ENCODE assay signal across 1 cellular context in genomic region chr16:85461814-85462404, GRCh38.
TF ChIP-seq lines count a peak whose summit lies in the region.

No MANE protein-coding gene starts in this region.

TF ChIP-seq in HEK293, 187 proteins besides CTCF, POLR2A, EP300 and RAD21 (continued from another document and continues in another):
- TF ChIP-seq ZNF202 (tag by site-specific recombination; IDR thresholded peaks at IDR 0.05; ENCODE audit: borderline replicate concordance) (no peak), ZNF530 (tag by site-specific recombination; IDR thresholded peaks at IDR 0.05; ENCODE audit: low read depth) (no peak), ZNF174 (tag by site-specific recombination; IDR thresholded peaks at IDR 0.05) (no peak), ATF2 (tag by site-specific recombination; IDR thresholded peaks at IDR 0.05; ENCODE audit: low read depth) (no peak), ZSCAN30 (tag by site-specific recombination; IDR thresholded peaks at IDR 0.05) (no peak), ZBTB17 (tag by site-specific recombination; IDR thresholded peaks at IDR 0.05) (peak; percentile 84), ZNF670 (tag by site-specific recombination; IDR thresholded peaks at IDR 0.05; ENCODE audit: low read depth) (no peak), ZNF335 (tag by site-specific recombination; conservative IDR thresholded peaks at IDR 0.05) (peak; percentile 81), ZNF707 (tag by site-specific recombination; IDR thresholded peaks at IDR 0.05) (no peak), ZBTB48 (tag by site-specific recombination; IDR thresholded peaks at IDR 0.05) (peak; percentile 48; the same call in 1 of the 2 replicates), KLF16 (tag by site-specific recombination; IDR thresholded peaks at IDR 0.05) (no peak; the same call in 1 of the 2 replicates), ZBTB44 (tag by site-specific recombination; IDR thresholded peaks at IDR 0.05) (no peak), PBX3 (CRISPR knock-in tag; IDR thresholded peaks at IDR 0.05) (no peak), ZNF664 (tag by site-specific recombination; IDR thresholded peaks at IDR 0.05) (no peak), PRDM1 (tag by site-specific recombination; IDR thresholded peaks at IDR 0.05) (no peak; the same call in 1 of the 2 replicates), IKZF3 (tag by site-specific recombination; IDR thresholded peaks at IDR 0.05) (peak; percentile 67; the same call in 1 of the 2 replicates), KLF8 (tag by site-specific recombination; IDR thresholded peaks at IDR 0.05) (no peak), MYNN (tag by site-specific recombination; IDR thresholded peaks at IDR 0.05; ENCODE audit: borderline replicate concordance) (no peak), BCL6B (tag by site-specific recombination; IDR thresholded peaks at IDR 0.05) (no peak), ZNF133 (tag by site-specific recombination; IDR thresholded peaks at IDR 0.05) (no peak), ZNF155 (tag by site-specific recombination; IDR thresholded peaks at IDR 0.05) (no peak), ZSCAN23 (tag by site-specific recombination; IDR thresholded peaks at IDR 0.05) (no peak), BCL11A (tag by site-specific recombination; IDR thresholded peaks at IDR 0.05; ENCODE audit: low read depth) (no peak), ZNF549 (tag by site-specific recombination; IDR thresholded peaks at IDR 0.05) (no peak), INSM2 (tag by site-specific recombination; IDR thresholded peaks at IDR 0.05) (no peak), ZNF16 (tag by site-specific recombination; IDR thresholded peaks at IDR 0.05; ENCODE audit: low read depth) (no peak), KLF1 (tag by site-specific recombination; IDR thresholded peaks at IDR 0.05) (peak; percentile 33; the same call in 1 of the 2 replicates), ZSCAN5A (tag by site-specific recombination; IDR thresholded peaks at IDR 0.05) (no peak), ZNF514 (tag by site-specific recombination; IDR thresholded peaks at IDR 0.05) (no peak), ZNF610 (tag by site-specific recombination; IDR thresholded peaks at IDR 0.05; ENCODE audit: borderline replicate concordance) (no peak), ZNF138 (tag by site-specific recombination; IDR thresholded peaks at IDR 0.05; ENCODE audit: borderline replicate concordance) (no peak), ZNF571 (tag by site-specific recombination; IDR thresholded peaks at IDR 0.05) (no peak), ZNF548 (tag by site-specific recombination; IDR thresholded peaks at IDR 0.05) (no peak), ZNF76 (tag by site-specific recombination; IDR thresholded peaks at IDR 0.05; ENCODE audit: borderline replicate concordance, low read depth) (no peak), ZNF596 (tag by site-specific recombination; IDR thresholded peaks at IDR 0.05) (no peak), ZBTB20 (tag by site-specific recombination; IDR thresholded peaks at IDR 0.05) (peak; percentile 64; the same call in 1 of the 2 replicates), ZNF416 (tag by site-specific recombination; IDR thresholded peaks at IDR 0.05) (no peak), RBAK (tag by site-specific recombination; IDR thresholded peaks at IDR 0.05) (no peak), ZNF513 (tag by site-specific recombination; IDR thresholded peaks at IDR 0.05) (no peak), ZNF280C (tag by site-specific recombination; IDR thresholded peaks at IDR 0.05) (no peak), KLF9 (tag by site-specific recombination; IDR thresholded peaks at IDR 0.05; ENCODE audit: low read depth) (peak; percentile 9; the same call in 1 of the 2 replicates), ZFP3 (tag by site-specific recombination; IDR thresholded peaks at IDR 0.05; ENCODE audit: low read depth) (no peak), SCRT1 (tag by site-specific recombination; IDR thresholded peaks at IDR 0.05; ENCODE audit: borderline replicate concordance) (no peak), OSR2 (tag by site-specific recombination; IDR thresholded peaks at IDR 0.05) (no peak), ZNF843 (tag by site-specific recombination; IDR thresholded peaks at IDR 0.05) (no peak), ZNF324 (tag by site-specific recombination; IDR thresholded peaks at IDR 0.05) (no peak), ZNF354C (tag by site-specific recombination; IDR thresholded peaks at IDR 0.05; ENCODE audit: borderline replicate concordance, low read depth) (no peak), GFI1B (tag by site-specific recombination; IDR thresholded peaks at IDR 0.05) (no peak), ZBTB11 (tag by site-specific recombination; conservative IDR thresholded peaks at IDR 0.05; ENCODE audit: low read depth) (no peak), ZNF433 (tag by site-specific recombination; IDR thresholded peaks at IDR 0.05; ENCODE audit: low read depth) (no peak), ZNF112 (tag by site-specific recombination; IDR thresholded peaks at IDR 0.05) (no peak), ZBTB6 (tag by site-specific recombination; IDR thresholded peaks at IDR 0.05) (no peak)
